Comparison of ENCODE assay signal across 5 cellular contexts in genomic region chr6:160477072-160477471, GRCh38.
DNase-seq lines count a peak whose midpoint lies in the region; ATAC-seq, FAIRE-seq and TF ChIP-seq lines count a peak whose summit lies in the region.
"Not testable (repeated sequence)": the region's sequence is repeated elsewhere in the genome, so short reads cannot be mapped to it uniquely, and the experiment has no call there.

No MANE protein-coding gene starts in this region.

- not testable (repeated sequence) for H3K18ac ChIP-seq in H1 (ENCODE audit: extremely low read depth, low read length)

- TF ChIP-seq CTCF in K562 (IDR thresholded peaks at IDR 0.05 in 2 of 3, conservative IDR thresholded peaks at IDR 0.05 in 1 of 3; ENCODE audit: insufficient read depth in 2 of 3, low read depth in 1 of 3, low read length in 3 of 3); H1 (IDR thresholded peaks at IDR 0.05; ENCODE audit: control extremely low read depth in 1 of 3, insufficient read depth in 1 of 3, low read depth in 1 of 3, low read length in 3 of 3): not testable (repeated sequence)

- not testable (repeated sequence) for H4K5ac ChIP-seq in H1 (ENCODE audit: insufficient read length, low read depth, low read length)

- H2AK5ac ChIP-seq in H1 (ENCODE audit: low read depth, low read length): not testable (repeated sequence)

- not testable (repeated sequence) for H3K4ac ChIP-seq in H1 (replicated peaks; ENCODE audit: insufficient read length, low read depth, low read length)

- H2AFZ ChIP-seq in K562 (ENCODE audit: low read depth, low read length); H1 (ENCODE audit: low read length): not testable (repeated sequence)

- BruUV-seq in K562 (replicated peaks; lab: Mats Ljungman, UMichigan): not testable (repeated sequence)

- H3K79me1 ChIP-seq in H1 (ENCODE audit: low read depth, low read length): not testable (repeated sequence)

- not testable (repeated sequence) for H3K27ac ChIP-seq in K562 (ENCODE audit: extremely low read depth, low read depth, low read length); H1 (ENCODE audit: low read depth, low read length)

- not testable (repeated sequence) for H3K9me3 ChIP-seq in K562 (replicated peaks; ENCODE audit: control insufficient read depth, insufficient read depth, low read depth, low read length); H1 (ENCODE audit: insufficient read depth in 2 of 2, low read depth in 1 of 2, low read length in 1 of 2)

- not testable (repeated sequence) for H2BK120ac ChIP-seq in H1 (replicated peaks; ENCODE audit: low read depth, low read length)

- not testable (repeated sequence) for H2BK12ac ChIP-seq in H1 (ENCODE audit: low read depth, low read length)

- peak; percentile 62 for ATAC-seq in HG02870 (IDR thresholded peaks at IDR 0.05; ENCODE audit: unreplicated experiment)
- not testable (repeated sequence) for ATAC-seq in K562
- ATAC-seq in stimulated activated effector memory CD8-positive, alpha-beta T cell treated with anti-CD3 and anti-CD28 coated beads, Interleukin-12 subunit alpha, Interleukin-12 subunit beta, amount 100 ng/mL, for 72 hours: peak; percentile 37

- H4K91ac ChIP-seq in H1 (replicated peaks; ENCODE audit: insufficient read length, low read length): not testable (repeated sequence)

- H3K4me2 ChIP-seq in K562 (ENCODE audit: insufficient read depth, low read length); H1 (ENCODE audit: insufficient read depth in 1 of 2, low read depth in 2 of 2, low read length in 2 of 2): not testable (repeated sequence)

- not testable (repeated sequence) for H3K4me1 ChIP-seq in K562 (replicated peaks in 1 of 2; ENCODE audit: control insufficient read depth in 2 of 2, insufficient read depth in 2 of 2, low read length in 2 of 2); H1 (replicated peaks in 1 of 4; ENCODE audit: control insufficient read depth in 3 of 4, insufficient read depth in 4 of 4, low read length in 3 of 4)

- not testable (repeated sequence) for H3K36me3 ChIP-seq in K562 (ENCODE audit: control insufficient read depth, insufficient read depth, low read length); H1 (ENCODE audit: control insufficient read depth in 2 of 4, insufficient read depth in 4 of 4, low read length in 3 of 4)

- not testable (repeated sequence) for TF ChIP-seq RAD21 in K562 (CRISPR knock-in tag; conservative IDR thresholded peaks at IDR 0.05 in 1 of 2, IDR thresholded peaks at IDR 0.05 in 1 of 2); H1 (IDR thresholded peaks at IDR 0.05 in 1 of 2, conservative IDR thresholded peaks at IDR 0.05 in 1 of 2; ENCODE audit: low read depth in 2 of 2, low read length in 2 of 2)

- H3K27ac Mint-ChIP-seq in stimulated activated effector memory CD8-positive, alpha-beta T cell treated with anti-CD3 and anti-CD28 coated beads, Interleukin-12 subunit alpha, Interleukin-12 subunit beta, amount 100 ng/mL, for 72 hours: not testable (repeated sequence)

- H2BK20ac ChIP-seq in H1 (ENCODE audit: low read length): not testable (repeated sequence)

- POLR2A ChIA-PET in K562 (lab: Yijun Ruan, JAX): interaction anchor here (0.5 kb wide), 1 partner anchor 103 kb away, joined by 4 read pairs; no protein-coding TSS in a partner anchor
- POLR2A ChIA-PET in H1 (lab: Charles Lee; ENCODE audit: partially characterized antibody): not testable (repeated sequence)

- not testable (repeated sequence) for H3K14ac ChIP-seq in H1 (ENCODE audit: insufficient read length)

- not testable (repeated sequence) for H3K9ac ChIP-seq in K562 (ENCODE audit: insufficient read depth in 1 of 2, low read depth in 2 of 2, low read length in 2 of 2); H1 (replicated peaks in 1 of 4; ENCODE audit: extremely low read depth in 1 of 4, low read depth in 3 of 4, low read length in 3 of 4)

- not testable (repeated sequence) for H3K9me1 ChIP-seq in K562 (ENCODE audit: control insufficient read depth, insufficient read depth, low read length)

- in situ Hi-C loops in K562 (cut with MboI): not testable (repeated sequence)

- DNase-seq in GM12891 (ENCODE audit: insufficient read length, low spot score); K562 (ENCODE audit: extremely low read depth in 1 of 4, low spot score in 3 of 4); H1 (ENCODE audit: low read depth in 1 of 2, low spot score in 2 of 2): not testable (repeated sequence)
- DNase-seq in stimulated activated effector memory CD8-positive, alpha-beta T cell treated with anti-CD3 and anti-CD28 coated beads, Interleukin-12 subunit alpha, Interleukin-12 subunit beta, amount 100 ng/mL, for 72 hours (ENCODE audit: low spot score in 2 of 2): peak in 1 of 2 donors; percentile 47

- not testable (repeated sequence) for H3K56ac ChIP-seq in H1 (replicated peaks; ENCODE audit: insufficient read length, low read depth, low read length)

- not testable (repeated sequence) for H2BK5ac ChIP-seq in H1 (ENCODE audit: low read depth, low read length)

- H3K9me3 Mint-ChIP-seq in stimulated activated effector memory CD8-positive, alpha-beta T cell treated with anti-CD3 and anti-CD28 coated beads, Interleukin-12 subunit alpha, Interleukin-12 subunit beta, amount 100 ng/mL, for 72 hours: not testable (repeated sequence)

- H3K36me3 Mint-ChIP-seq in stimulated activated effector memory CD8-positive, alpha-beta T cell treated with anti-CD3 and anti-CD28 coated beads, Interleukin-12 subunit alpha, Interleukin-12 subunit beta, amount 100 ng/mL, for 72 hours: not testable (repeated sequence)

- CTCF ChIA-PET in K562 (lab: Yijun Ruan, JAX; ENCODE audit: low intra/inter-chr PET ratio): not testable (repeated sequence)
- CTCF ChIA-PET in H1 (lab: Charles Lee; ENCODE audit: partially characterized antibody): interaction anchor here (1.5 kb wide), 1 partner anchor 21 kb away, joined by 4 read pairs; no protein-coding TSS in a partner anchor

- not testable (repeated sequence) for H3K79me2 ChIP-seq in K562 (ENCODE audit: control insufficient read depth, insufficient read depth, low read length); H1 (ENCODE audit: control insufficient read depth in 1 of 2, insufficient read depth in 2 of 2, low read length in 2 of 2)

- H3K4me3 Mint-ChIP-seq in stimulated activated effector memory CD8-positive, alpha-beta T cell treated with anti-CD3 and anti-CD28 coated beads, Interleukin-12 subunit alpha, Interleukin-12 subunit beta, amount 100 ng/mL, for 72 hours: not testable (repeated sequence)

- H3K23me2 ChIP-seq in H1 (ENCODE audit: low read depth, low read length): not testable (repeated sequence)

- intact Hi-C loops in K562 (cut with micrococcal nuclease): not testable (repeated sequence)

- H3K23ac ChIP-seq in H1 (ENCODE audit: insufficient read length): not testable (repeated sequence)

- FAIRE-seq in GM12891 (lab: Jason Lieb, UNC) (peak; percentile 79), K562 (lab: Jason Lieb, UNC) (peak; percentile 52), H1 (lab: Jason Lieb, UNC) (peak; percentile 39)

- not testable (repeated sequence) for H2BK15ac ChIP-seq in H1 (ENCODE audit: low read length)

- not testable (repeated sequence) for TF ChIP-seq EP300 in K562 (IDR thresholded peaks at IDR 0.05; ENCODE audit: low read length); H1 (IDR thresholded peaks at IDR 0.05; ENCODE audit: borderline replicate concordance in 1 of 2, low read depth in 2 of 2, low read length in 2 of 2)

- TF ChIP-seq POLR2A in GM12891 (IDR thresholded peaks at IDR 0.05; ENCODE audit: low read depth, low read length); K562 (conservative IDR thresholded peaks at IDR 0.05); H1 (IDR thresholded peaks at IDR 0.05; ENCODE audit: control extremely low read depth in 1 of 2, low read depth in 2 of 2, low read length in 2 of 2): not testable (repeated sequence)

- H3K27me3 ChIP-seq in K562 (ENCODE audit: control insufficient read depth in 2 of 2, insufficient read depth in 2 of 2, low read length in 2 of 2); H1 (replicated peaks in 1 of 4; ENCODE audit: control insufficient read depth in 3 of 4, extremely low read depth in 1 of 4, insufficient read depth in 3 of 4, low read length in 3 of 4): not testable (repeated sequence)

- not testable (repeated sequence) for H4K8ac ChIP-seq in H1 (ENCODE audit: extremely low read depth, insufficient read depth, low read length)

- 6% methylated on average over 4 of the region's 4 CpGs for WGBS in K562 (ENCODE audit: insufficient coverage, low coverage, missing lambda C conversion rate)
- 94% methylated on average over 4 of the region's 4 CpGs; no CpG with 5 or more reads in 1 of the 2 experiments for WGBS in H1 (ENCODE audit: extremely low coverage in 1 of 2, insufficient coverage in 1 of 2, insufficient read length in 1 of 2, insufficient replicate concordance in 2 of 2, low coverage in 1 of 2, low lambda C conversion rate in 2 of 2, missing lambda C conversion rate in 1 of 2), 2 experiments

- not testable (repeated sequence) for H3K4me1 Mint-ChIP-seq in stimulated activated effector memory CD8-positive, alpha-beta T cell treated with anti-CD3 and anti-CD28 coated beads, Interleukin-12 subunit alpha, Interleukin-12 subunit beta, amount 100 ng/mL, for 72 hours

- H3K4me3 ChIP-seq in K562; H1 (ENCODE audit: extremely low read depth in 1 of 4, insufficient read depth in 2 of 4, low read depth in 3 of 4, low read length in 4 of 4): not testable (repeated sequence)

- H4K20me1 ChIP-seq in K562 (replicated peaks; ENCODE audit: control insufficient read depth, insufficient read depth, low read length); H1 (replicated peaks in 1 of 2; ENCODE audit: control insufficient read depth in 1 of 2, insufficient read depth in 2 of 2, low read length in 2 of 2): not testable (repeated sequence)
